8 cellular contexts compared by ENCODE assay signal in the genomic region with DNA sequence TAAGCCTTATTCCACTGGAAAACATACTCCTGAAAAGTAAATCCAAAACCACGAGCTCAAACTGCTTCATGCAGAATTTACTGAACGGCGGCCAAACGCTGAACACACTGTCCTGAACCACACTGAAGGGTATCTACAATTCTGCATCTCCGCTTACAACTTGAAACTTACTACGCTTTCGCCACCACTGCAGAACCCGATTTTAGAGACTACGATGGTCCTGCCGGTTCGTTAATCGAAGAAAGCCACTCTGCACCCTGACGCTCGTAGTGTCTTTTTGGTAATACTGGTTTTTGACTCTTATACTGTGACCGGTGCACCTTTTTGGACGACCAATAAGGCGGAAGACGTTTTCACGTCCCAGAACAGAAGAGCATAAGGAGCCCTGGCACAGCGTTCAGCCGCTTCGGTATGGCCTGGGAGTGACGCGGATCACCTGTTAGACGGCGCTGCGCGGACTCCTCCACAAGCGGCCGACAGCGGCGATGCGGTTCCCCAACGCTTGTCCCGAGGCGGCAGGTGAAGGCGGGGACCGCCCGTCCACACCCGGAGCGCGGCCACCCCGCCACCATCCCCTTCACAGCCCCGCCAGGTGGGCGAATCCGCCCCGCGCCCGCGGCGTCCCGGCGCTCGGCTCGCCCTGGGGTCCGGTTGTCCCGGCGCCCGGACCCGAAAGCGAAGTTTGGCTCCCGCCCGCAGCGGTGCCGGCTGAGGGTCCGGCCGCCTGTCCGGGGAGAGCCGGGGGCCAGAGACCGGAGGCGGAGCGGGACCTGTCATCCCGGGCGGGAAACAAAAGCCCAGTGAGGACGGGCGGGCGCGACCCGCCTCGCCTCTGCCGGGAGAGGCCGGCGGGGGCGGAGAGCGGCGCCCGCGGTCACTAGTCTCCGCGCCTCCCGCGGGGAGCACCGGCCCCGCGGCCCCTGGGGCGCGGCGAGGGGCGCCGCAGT. TPM values are rescaled to one million over a fixed set of nuclear protein-coding genes. Genes with fewer than 3 reads are reported as not detected.
DNase-seq lines count a peak whose midpoint lies in the region; ATAC-seq, FAIRE-seq and TF ChIP-seq lines count a peak whose summit lies in the region.

No MANE protein-coding gene starts in this region.

- H3K27me3 Mint-ChIP-seq in activated CD4-positive, alpha-beta memory T cell treated with anti-CD3 and anti-CD28 coated beads, Interleukin-2, amount 10 ng/mL, durations not matched to agents 7 days and 5 days: no peaks in the 10 kb centered on the region

- H3K14ac ChIP-seq in H1 (ENCODE audit: insufficient read length): no peak overlapping the region

- no peaks in the 10 kb centered on the region for H3K9me3 Mint-ChIP-seq in activated CD4-positive, alpha-beta memory T cell treated with anti-CD3 and anti-CD28 coated beads, Interleukin-2, amount 10 ng/mL, durations not matched to agents 7 days and 5 days

- no peak for TF ChIP-seq EP300 in H1 (IDR thresholded peaks at IDR 0.05; ENCODE audit: borderline replicate concordance in 1 of 2, low read depth in 2 of 2, low read length in 2 of 2)

- H2BK12ac ChIP-seq in H1 (ENCODE audit: low read depth, low read length): no peak overlapping the region

- H3K36me3 Mint-ChIP-seq in activated CD4-positive, alpha-beta memory T cell treated with anti-CD3 and anti-CD28 coated beads, Interleukin-2, amount 10 ng/mL, durations not matched to agents 7 days and 5 days (ENCODE audit: low read depth): no peaks in the 10 kb centered on the region

- H3K79me1 ChIP-seq in H1 (ENCODE audit: low read depth, low read length): no peaks in the 10 kb centered on the region

- H3K79me2 ChIP-seq in H1 (ENCODE audit: control insufficient read depth in 1 of 2, insufficient read depth in 2 of 2, low read length in 2 of 2): peaks cover 0 to 38% of the 10 kb centered on the region in 2 experiments; a peak in 2 of 4 replicates

- WGBS in H1 (ENCODE audit: extremely low coverage in 1 of 2, insufficient coverage in 1 of 2, insufficient read length in 1 of 2, insufficient replicate concordance in 2 of 2, low coverage in 1 of 2, low lambda C conversion rate in 2 of 2, missing lambda C conversion rate in 1 of 2), 2 experiments: 2% methylated on average over 84 of the region's 100 CpGs; no CpG with 5 or more reads in 1 of the 2 experiments
- WGBS in mesodermal cell (ENCODE audit: insufficient coverage in 2 of 2), 2 experiments: 1% methylated on average over 72 to 74 of the region's 100 CpGs

- H2BK120ac ChIP-seq in H1 (replicated peaks; ENCODE audit: low read depth, low read length): no peak overlapping the region

- ATAC-seq in HG02884 (IDR thresholded peaks at IDR 0.05; ENCODE audit: unreplicated experiment): peak; percentile 32

- peak overlapping the region; percentile 90 to 95 for H3K4me2 ChIP-seq in H1 (ENCODE audit: insufficient read depth in 1 of 2, low read depth in 2 of 2, low read length in 2 of 2)

- TF ChIP-seq RAD21 in H1 (IDR thresholded peaks at IDR 0.05 in 1 of 2, conservative IDR thresholded peaks at IDR 0.05 in 1 of 2; ENCODE audit: low read depth in 2 of 2, low read length in 2 of 2): no peak

- H3K23me2 ChIP-seq in H1 (ENCODE audit: low read depth, low read length): peaks cover 11% of the 10 kb centered on the region

- H2AK5ac ChIP-seq in H1 (ENCODE audit: low read depth, low read length): no peak overlapping the region; the same call in 1 of the 2 replicates

- peaks cover 0 to 6% (median 3%) of the 10 kb centered on the region in 4 experiments; a peak in 4 of 7 replicates for H3K4me1 ChIP-seq in H1 (replicated peaks in 1 of 4; ENCODE audit: control insufficient read depth in 3 of 4, insufficient read depth in 4 of 4, low read length in 3 of 4)
- H3K4me1 ChIP-seq in mesodermal cell (ENCODE audit: control insufficient read depth, insufficient read depth, low read length, poor library complexity, severe bottlenecking): peaks cover 4% of the 10 kb centered on the region

- no peak overlapping the region for H2BK15ac ChIP-seq in H1 (ENCODE audit: low read length)

- peak overlapping the region; percentile 82 for H3K27ac Mint-ChIP-seq in activated CD4-positive, alpha-beta memory T cell treated with anti-CD3 and anti-CD28 coated beads, Interleukin-2, amount 10 ng/mL, durations not matched to agents 7 days and 5 days

- peaks cover 15% of the 10 kb centered on the region for H3K4me1 Mint-ChIP-seq in activated CD4-positive, alpha-beta memory T cell treated with anti-CD3 and anti-CD28 coated beads, Interleukin-2, amount 10 ng/mL, durations not matched to agents 7 days and 5 days

- no peak for TF ChIP-seq CTCF in H1 (IDR thresholded peaks at IDR 0.05; ENCODE audit: control extremely low read depth in 1 of 3, insufficient read depth in 1 of 3, low read depth in 1 of 3, low read length in 3 of 3)

- peak overlapping the region; percentile 54 to 85 (median 76) for H3K4me3 ChIP-seq in H1 (ENCODE audit: extremely low read depth in 1 of 4, insufficient read depth in 2 of 4, low read depth in 3 of 4, low read length in 4 of 4)
- H3K4me3 ChIP-seq in mesodermal cell (ENCODE audit: extremely low read depth, insufficient read depth, low read length, poor library complexity, severe bottlenecking): peak overlapping the region; percentile 68

- no peak overlapping the region; the same call in 1 of the 2 replicates for H3K18ac ChIP-seq in H1 (ENCODE audit: extremely low read depth, low read length)

- no peak overlapping the region for H3K4ac ChIP-seq in H1 (replicated peaks; ENCODE audit: insufficient read length, low read depth, low read length)

- peak; percentile 14 to 25 for DNase-seq in NCI-H187 (lab: John Stamatoyannopoulos, UW)
- no peak for DNase-seq in NCI-H187 treated with DMSO at 0.1 percent for 48 hours (lab: John Stamatoyannopoulos, UW)
- DNase-seq in NCI-H2196 (lab: John Stamatoyannopoulos, UW; ENCODE audit: unreplicated experiment): peak; percentile 55
- peak; percentile 68 for DNase-seq in activated CD4-positive, alpha-beta memory T cell treated with anti-CD3 and anti-CD28 coated beads, Interleukin-2, amount 10 ng/mL, durations not matched to agents 7 days and 5 days
- peak in 1 of 2 experiments; percentile 78 for DNase-seq in H1 (ENCODE audit: low read depth in 1 of 2, low spot score in 2 of 2)
- peak; percentile 45 to 47 for DNase-seq in stimulated activated CD8-positive, alpha-beta memory T cell treated with anti-CD3 and anti-CD28 coated beads, Interleukin-15, amount 100 ng/mL, for 48 hours (ENCODE audit: low read depth in 2 of 2)

- no peak for TF ChIP-seq POLR2A in H1 (IDR thresholded peaks at IDR 0.05; ENCODE audit: control extremely low read depth in 1 of 2, low read depth in 2 of 2, low read length in 2 of 2)

- no peak overlapping the region for H2AFZ ChIP-seq in H1 (ENCODE audit: low read length)

- no peak for FAIRE-seq in H1 (lab: Jason Lieb, UNC)

- CTCF ChIA-PET in activated CD4-positive, alpha-beta memory T cell treated with anti-CD3 and anti-CD28 coated beads, Interleukin-2, amount 10 ng/mL, durations not matched to agents 7 days and 5 days (lab: Charles Lee): interaction anchor here (0.8 to 2.1 kb wide), 6 partner anchors 18 to 110 kb away, joined by 3 to 24 read pairs (median 6); a partner anchor contains a TSS
- CTCF ChIA-PET in H1 (lab: Charles Lee; ENCODE audit: partially characterized antibody): interaction anchor here (0.6 to 2.1 kb wide), 6 partner anchors 24 to 119 kb away, joined by 4 to 6 read pairs (median 4); no protein-coding TSS in a partner anchor

- H2BK5ac ChIP-seq in H1 (ENCODE audit: low read depth, low read length): no peak overlapping the region

- H4K5ac ChIP-seq in H1 (ENCODE audit: insufficient read length, low read depth, low read length): no peak overlapping the region

- H3K36me3 ChIP-seq in H1 (ENCODE audit: control insufficient read depth in 2 of 4, insufficient read depth in 4 of 4, low read length in 3 of 4): no peaks in the 10 kb centered on the region
- H3K36me3 ChIP-seq in mesodermal cell (ENCODE audit: control insufficient read depth, insufficient read depth, low read length): peaks cover 3% of the 10 kb centered on the region

- no peak overlapping the region for H4K91ac ChIP-seq in H1 (replicated peaks; ENCODE audit: insufficient read length, low read length)

- H3K23ac ChIP-seq in H1 (ENCODE audit: insufficient read length): no peak overlapping the region

- peak overlapping the region; percentile 43; the same call in 1 of the 2 replicates for H3K27ac ChIP-seq in H1 (ENCODE audit: low read depth, low read length)
- no peak overlapping the region for H3K27ac ChIP-seq in mesodermal cell (ENCODE audit: low read depth, low read length, severe bottlenecking)

- peak overlapping the region; percentile 62 to 91 (median 76); a peak in 6 of 7 replicates for H3K9ac ChIP-seq in H1 (replicated peaks in 1 of 4; ENCODE audit: extremely low read depth in 1 of 4, low read depth in 3 of 4, low read length in 3 of 4)

- peak overlapping the region; percentile 90 for H3K4me3 Mint-ChIP-seq in activated CD4-positive, alpha-beta memory T cell treated with anti-CD3 and anti-CD28 coated beads, Interleukin-2, amount 10 ng/mL, durations not matched to agents 7 days and 5 days

- no peak overlapping the region for H2BK20ac ChIP-seq in H1 (ENCODE audit: low read length)

- H4K8ac ChIP-seq in H1 (ENCODE audit: extremely low read depth, insufficient read depth, low read length): peak overlapping the region; percentile 89

- no peaks in the 10 kb centered on the region for H3K27me3 ChIP-seq in H1 (replicated peaks in 1 of 4; ENCODE audit: control insufficient read depth in 3 of 4, extremely low read depth in 1 of 4, insufficient read depth in 3 of 4, low read length in 3 of 4)

- H3K9me3 ChIP-seq in H1 (ENCODE audit: insufficient read depth in 2 of 2, low read depth in 1 of 2, low read length in 1 of 2) (no peaks in the 10 kb centered on the region), mesodermal cell (ENCODE audit: control insufficient read depth, low read length) (no peaks in the 10 kb centered on the region)

- POLR2A ChIA-PET in activated CD4-positive, alpha-beta memory T cell treated with anti-CD3 and anti-CD28 coated beads, Interleukin-2, amount 10 ng/mL, durations not matched to agents 7 days and 5 days (lab: Charles Lee): interaction anchor here (0.7 to 5.3 kb wide), 23 partner anchors 7 to 385 kb away, joined by 3 to 36 read pairs (median 3); no protein-coding TSS in a partner anchor
- POLR2A ChIA-PET in H1 (lab: Charles Lee; ENCODE audit: partially characterized antibody): interaction anchor here (1.3 to 2.1 kb wide), 5 partner anchors 40 to 48 kb away, joined by 3 to 9 read pairs (median 5); no protein-coding TSS in a partner anchor

- no peak overlapping the region for H3K56ac ChIP-seq in H1 (replicated peaks; ENCODE audit: insufficient read length, low read depth, low read length)

- peaks cover 0 to 4% of the 10 kb centered on the region in 2 experiments for H4K20me1 ChIP-seq in H1 (replicated peaks in 1 of 2; ENCODE audit: control insufficient read depth in 1 of 2, insufficient read depth in 2 of 2, low read length in 2 of 2)

RNA-seq across cellular contexts. Expression of a gene that starts 0.8 kb away (rescaled TPM):
- total RNA-seq in activated CD4-positive, alpha-beta memory T cell treated with anti-CD3 and anti-CD28 coated beads, Interleukin-2, amount 10 ng/mL, durations not matched to agents 7 days and 5 days: 10 to 100 TPM; 51.1 to 51.5 TPM
- 40.4 and 41.0 TPM in 2 replicates for total RNA-seq in H1 (2021; fragmentation: NEBNext Ultra II Directional; extraction: Animal tissue kit (Norgen Biotek cat#: 25700))
- polyA plus RNA-seq in H1 (2011; rRNA removed): 9.3 and 14.3 TPM in 2 replicates
- 16.1 TPM for polyA plus RNA-seq in H1 (2011; cell fraction: cytosol; rRNA removed)
- 6.4 TPM for polyA plus RNA-seq in H1 (2011; cell fraction: nucleus; rRNA removed)
- 31.8 to 41.6 TPM (median 34.6 TPM) in 4 replicates for polyA plus RNA-seq in H1 (2012, experiment 1 of 2)
- 4.5 TPM for polyA plus RNA-seq in H1 (2012, experiment 2 of 2)
- polyA plus RNA-seq in H1 (2013, experiment 1 of 2): 30.0 TPM
- polyA plus RNA-seq in H1 (2013, experiment 2 of 2): 31.7 TPM
- 14.7 and 18.2 TPM in 2 replicates for polyA minus RNA-seq in H1 (2011; rRNA and poly(A)+ RNA removed)
- 10.3 TPM for polyA minus RNA-seq in H1 (2011; cell fraction: cytosol; rRNA and poly(A)+ RNA removed)
- 10.6 TPM for polyA minus RNA-seq in H1 (2011; cell fraction: nucleus; rRNA and poly(A)+ RNA removed)
- polyA plus RNA-seq in mesodermal cell (2013, experiment 1 of 2): 19.1 TPM
- 18.8 TPM for polyA plus RNA-seq in mesodermal cell (2013, experiment 2 of 2)

RNA-seq across cellular contexts. Expression of a gene that starts 48.9 kb away (rescaled TPM):
- total RNA-seq in activated CD4-positive, alpha-beta memory T cell treated with anti-CD3 and anti-CD28 coated beads, Interleukin-2, amount 10 ng/mL, durations not matched to agents 7 days and 5 days: 1 to 10 TPM in 1 of 2 experiments, under 1 TPM in 1; 0.40 to 1.3 TPM
- total RNA-seq in H1 (2021; fragmentation: NEBNext Ultra II Directional; extraction: Animal tissue kit (Norgen Biotek cat#: 25700)): 0.78 and 0.86 TPM in 2 replicates
- polyA plus RNA-seq in H1 (2011; rRNA removed): 3.7 and 3.9 TPM in 2 replicates
- polyA plus RNA-seq in H1 (2011; cell fraction: cytosol; rRNA removed): 3.5 TPM
- 14.4 TPM for polyA plus RNA-seq in H1 (2011; cell fraction: nucleus; rRNA removed)
- 1.2 to 2.6 TPM (median 1.4 TPM) in 4 replicates for polyA plus RNA-seq in H1 (2012, experiment 1 of 2)
- polyA plus RNA-seq in H1 (2012, experiment 2 of 2): 0.91 TPM
- 1.4 TPM for polyA plus RNA-seq in H1 (2013, experiment 1 of 2)
- 0.94 TPM for polyA plus RNA-seq in H1 (2013, experiment 2 of 2)
- polyA minus RNA-seq in H1 (2011; rRNA and poly(A)+ RNA removed): 0.63 and 0.66 TPM in 2 replicates
- polyA minus RNA-seq in H1 (2011; cell fraction: cytosol; rRNA and poly(A)+ RNA removed): not detected
- polyA minus RNA-seq in H1 (2011; cell fraction: nucleus; rRNA and poly(A)+ RNA removed): 0.80 TPM
- 1.2 TPM for polyA plus RNA-seq in mesodermal cell (2013, experiment 1 of 2)
- 1.3 TPM for polyA plus RNA-seq in mesodermal cell (2013, experiment 2 of 2)
